In genomic region chr7:35596061-35596460, GRCh38 we compare ENCODE assay signal across 14 cellular contexts.
DNase-seq lines count a peak whose midpoint lies in the region; ATAC-seq, FAIRE-seq and TF ChIP-seq lines count a peak whose summit lies in the region.
"Had no signal": no experiment of that assay in that cellular context is flagged by ENCODE, and none has a peak within 500 bp of the region (broad histone marks: within the 10 kb centered on the region; RNA-seq: fewer than 3 reads in every experiment).

No MANE protein-coding gene starts in this region.

- in situ Hi-C loops in ACHN (cut with HindIII; ENCODE audit: low pct_ligation_motif_present, low pct_unique_long_range_greater_than_20kb, low sequenced_read_pairs): no loop called here

- H3K9ac ChIP-seq in astrocyte (ENCODE audit: low read length): no peak overlapping the region

- no peak overlapping the region for H3K27ac ChIP-seq in astrocyte (ENCODE audit: low read depth, low read length)
- H3K27ac ChIP-seq: ascending aorta had no signal

- no peak overlapping the region for H3K27ac Mint-ChIP-seq in astrocyte (ENCODE audit: unreplicated experiment)
- no peak overlapping the region for H3K27ac Mint-ChIP-seq in stimulated activated naive CD8-positive, alpha-beta T cell treated with anti-CD3 and anti-CD28 coated beads, Interleukin-15, amount 100 ng/mL, for 72 hours
- H3K27ac Mint-ChIP-seq: CD14-positive monocyte, T-cell had no signal

- H4K20me1 ChIP-seq in astrocyte (ENCODE audit: insufficient read depth, low read length): no peaks in the 10 kb centered on the region

- no peak overlapping the region for H3K4me3 Mint-ChIP-seq in astrocyte (ENCODE audit: unreplicated experiment)
- H3K4me3 Mint-ChIP-seq in stimulated activated naive CD8-positive, alpha-beta T cell treated with anti-CD3 and anti-CD28 coated beads, Interleukin-15, amount 100 ng/mL, for 72 hours: no peak overlapping the region
- H3K4me3 Mint-ChIP-seq: CD14-positive monocyte, T-cell had no signal

- no peaks in the 10 kb centered on the region for H3K9me3 ChIP-seq in astrocyte (ENCODE audit: insufficient read depth, low read depth, low read length)
- H3K9me3 ChIP-seq: ascending aorta, mucosa of descending colon had no signal

- no peaks in the 10 kb centered on the region for H3K9me3 Mint-ChIP-seq in astrocyte (ENCODE audit: unreplicated experiment)
- no peaks in the 10 kb centered on the region for H3K9me3 Mint-ChIP-seq in stimulated activated naive CD8-positive, alpha-beta T cell treated with anti-CD3 and anti-CD28 coated beads, Interleukin-15, amount 100 ng/mL, for 72 hours
- H3K9me3 Mint-ChIP-seq: CD14-positive monocyte, T-cell had no signal

- ATAC-seq in HG02852 (IDR thresholded peaks at IDR 0.05; ENCODE audit: unreplicated experiment) (no peak), HG02798 (IDR thresholded peaks at IDR 0.05; ENCODE audit: poor library complexity, unreplicated experiment) (no peak)
- ATAC-seq in stimulated activated naive CD8-positive, alpha-beta T cell treated with anti-CD3 and anti-CD28 coated beads, Interleukin-15, amount 100 ng/mL, for 72 hours: no peak
- ATAC-seq: mucosa of descending colon, T-cell had no signal

- H3K36me3 Mint-ChIP-seq in astrocyte (ENCODE audit: low read depth, unreplicated experiment): peaks cover 6% of the 10 kb centered on the region
- H3K36me3 Mint-ChIP-seq: CD14-positive monocyte had no signal

- DNase-seq in ACHN (peak; percentile 10), HS-5 (ENCODE audit: low read depth) (peak; percentile 19), astrocyte (ENCODE audit: low read depth) (peak; percentile 14), iris pigment epithelial cell (ENCODE audit: low read depth) (peak; percentile 51), nucleus accumbens (lab: John Stamatoyannopoulos, UW) (no peak)
- no peak for DNase-seq in stimulated activated naive CD8-positive, alpha-beta T cell treated with anti-CD3 and anti-CD28 coated beads, Interleukin-15, amount 100 ng/mL, for 72 hours
- DNase-seq: mucosa of descending colon; stimulated activated CD4-positive, alpha-beta T cell treated with anti-CD3 and anti-CD28 coated beads, Interleukin-15, amount 100 ng/mL, for 24 hours; stimulated activated naive CD4-positive, alpha-beta T cell treated with Interleukin-2 at 50 U/mL for 16 hours; T-cell had no signal

- no peak overlapping the region for H3K4me3 ChIP-seq in astrocyte (ENCODE audit: insufficient read depth, low read depth, low read length)
- H3K4me3 ChIP-seq: ascending aorta, mucosa of descending colon had no signal

- no peaks in the 10 kb centered on the region for H3K36me3 ChIP-seq in astrocyte (ENCODE audit: insufficient read depth, low read length)
- H3K36me3 ChIP-seq: ascending aorta had no signal

- H3K79me2 ChIP-seq in astrocyte (ENCODE audit: insufficient read depth, low read length): no peaks in the 10 kb centered on the region

- H3K4me1 ChIP-seq in astrocyte (ENCODE audit: insufficient read depth, low read length): no peaks in the 10 kb centered on the region
- H3K4me1 ChIP-seq: ascending aorta had no signal

- no peaks in the 10 kb centered on the region for H3K27me3 Mint-ChIP-seq in astrocyte (ENCODE audit: low read depth, unreplicated experiment)
- H3K27me3 Mint-ChIP-seq in stimulated activated naive CD8-positive, alpha-beta T cell treated with anti-CD3 and anti-CD28 coated beads, Interleukin-15, amount 100 ng/mL, for 72 hours: no peaks in the 10 kb centered on the region
- H3K27me3 Mint-ChIP-seq: T-cell had no signal

- peak; percentile 49 for FAIRE-seq in astrocyte (lab: Jason Lieb, UNC)

- H3K27me3 ChIP-seq in astrocyte (ENCODE audit: insufficient read depth, low read length): no peaks in the 10 kb centered on the region
- H3K27me3 ChIP-seq: ascending aorta had no signal

- no peak for TF ChIP-seq CTCF in astrocyte (IDR thresholded peaks at IDR 0.05; ENCODE audit: insufficient read depth, low read depth, low read length)

- peak overlapping the region; percentile 30 for H3K4me2 ChIP-seq in astrocyte (ENCODE audit: low read length)

- peak overlapping the region; percentile 19 for H2AFZ ChIP-seq in astrocyte (ENCODE audit: low read depth, low read length)

- peaks cover 7% of the 10 kb centered on the region for H3K4me1 Mint-ChIP-seq in astrocyte (ENCODE audit: low read depth, unreplicated experiment)
- no peaks in the 10 kb centered on the region for H3K4me1 Mint-ChIP-seq in stimulated activated naive CD8-positive, alpha-beta T cell treated with anti-CD3 and anti-CD28 coated beads, Interleukin-15, amount 100 ng/mL, for 72 hours
- H3K4me1 Mint-ChIP-seq: T-cell had no signal

Comparison
In these comparisons a context has a peak if more than half of its experiments do, and no peak if none do; other contexts are left out.
1. DNase-seq: peak in ACHN (single experiment), HS-5 (single experiment), astrocyte (single experiment) and iris pigment epithelial cell (single experiment); none in nucleus accumbens (0 of 56) and stimulated activated naive CD8-positive, alpha-beta T cell treated with anti-CD3 and anti-CD28 coated beads, Interleukin-15, amount 100 ng/mL, for 72 hours (0 of 2).